ENCODE assay signal across 12 cellular contexts in the genomic region with DNA sequence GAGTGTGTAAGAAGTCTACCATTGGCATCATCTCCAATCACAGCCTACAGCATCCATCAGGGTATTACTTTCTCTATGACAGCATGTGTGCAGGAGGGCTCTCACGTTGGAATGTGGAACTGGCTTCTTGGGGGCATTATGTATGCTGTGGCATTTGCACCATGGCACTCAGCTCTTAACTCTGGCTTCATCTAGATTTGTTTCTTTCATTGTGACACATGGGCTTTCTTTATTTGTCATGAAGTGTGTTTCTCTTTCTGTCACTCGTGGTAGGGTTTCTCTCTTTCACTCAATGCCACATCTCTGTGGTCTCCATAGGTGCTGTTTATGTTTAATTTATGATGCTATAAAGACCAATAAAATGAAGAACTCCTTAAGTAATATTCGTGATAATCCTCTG.
"Had no signal": no experiment of that assay in that cellular context is flagged by ENCODE, and none has a peak within 500 bp of the region (broad histone marks: within the 10 kb centered on the region; RNA-seq: fewer than 3 reads in every experiment).

No MANE protein-coding gene starts in this region.

- H3K27ac Mint-ChIP-seq: stimulated activated naive B cell treated with anti-CD40 and anti-IgM and Interleukin-4, amounts not matched to agents 10 μg/mL and 1 μg/mL and 100 μg/mL, for 72 hours had no signal

- H3K9me3 ChIP-seq: ascending aorta, ovary had no signal

- H3K9me3 Mint-ChIP-seq: neural crest cell; stimulated activated naive B cell treated with anti-CD40 and anti-IgM and Interleukin-4, amounts not matched to agents 10 μg/mL and 1 μg/mL and 100 μg/mL, for 72 hours had no signal

- H3K4me1 Mint-ChIP-seq: neural crest cell; stimulated activated naive B cell treated with anti-CD40 and anti-IgM and Interleukin-4, amounts not matched to agents 10 μg/mL and 1 μg/mL and 100 μg/mL, for 72 hours had no signal

- H3K36me3 ChIP-seq: ovary had no signal

- H3K27me3 ChIP-seq: ascending aorta, ovary had no signal

- FAIRE-seq: bronchial epithelial cell, endometrium had no signal

- H3K4me1 ChIP-seq: ascending aorta had no signal

- H3K4me3 ChIP-seq: ascending aorta, ovary had no signal

- H3K4me3 Mint-ChIP-seq: neural crest cell; stimulated activated naive B cell treated with anti-CD40 and anti-IgM and Interleukin-4, amounts not matched to agents 10 μg/mL and 1 μg/mL and 100 μg/mL, for 72 hours had no signal

- H3K27me3 Mint-ChIP-seq: stimulated activated naive B cell treated with anti-CD40 and anti-IgM and Interleukin-4, amounts not matched to agents 10 μg/mL and 1 μg/mL and 100 μg/mL, for 72 hours had no signal

- H3K27ac ChIP-seq: ascending aorta, ovary had no signal

- DNase-seq: activated CD4-positive, alpha-beta T cell treated with anti-CD3 and anti-CD28 coated beads for 1 hour; activated effector memory CD4-positive, alpha-beta T cell treated with Interleukin-2 at 50 U/mL for 16 hours; hippocampal formation; mesendoderm; ovary; SIG-M5; stimulated activated naive B cell treated with anti-CD40 and anti-IgM and Interleukin-4, amounts not matched to agents 10 μg/mL and 1 μg/mL and 100 μg/mL, for 72 hours; trophoblast cell had no signal
